Comparison of ENCODE assay signal across 13 cellular contexts in genomic region chr9:136528716-136529341, GRCh38. TPM values are rescaled to one million over a fixed set of nuclear protein-coding genes. Genes with fewer than 3 reads are reported as not detected.
A peak's percentile ranks its signal among the peaks of the same experiment; 100 is the strongest.
DNase-seq lines count a peak whose midpoint lies in the region; TF ChIP-seq lines count a peak whose summit lies in the region.
"Had no signal": no experiment of that assay in that cellular context is flagged by ENCODE, and none has a peak within 500 bp of the region (broad histone marks: within the 10 kb centered on the region; RNA-seq: fewer than 3 reads in every experiment).

No MANE protein-coding gene starts in this region.

- no peak overlapping the region for H3K4me3 Mint-ChIP-seq in endothelial cell (ENCODE audit: unreplicated experiment)
- H3K4me3 Mint-ChIP-seq: stimulated activated naive CD8-positive, alpha-beta T cell treated with anti-CD3 and anti-CD28 coated beads, Interleukin-15, Interleukin-2, amounts not matched to agents 100 ng/mL and 50 ng/mL, for 24 hours had no signal

- peaks cover 12% of the 10 kb centered on the region for H3K27me3 Mint-ChIP-seq in endothelial cell (ENCODE audit: unreplicated experiment)
- H3K27me3 Mint-ChIP-seq: stimulated activated naive CD8-positive, alpha-beta T cell treated with anti-CD3 and anti-CD28 coated beads, Interleukin-15, Interleukin-2, amounts not matched to agents 100 ng/mL and 50 ng/mL, for 24 hours had no signal

- peaks cover 0 to 62% (median 21%) of the 10 kb centered on the region in 11 experiments; a peak in 13 of 22 replicates for H3K27me3 ChIP-seq in BLaER1 treated with 17β-estradiol and CSF1 and Interleukin-3, amounts not matched to agents 10 nM and 100 nM
- no peaks in the 10 kb centered on the region for H3K27me3 ChIP-seq in sigmoid colon
- H3K27me3 ChIP-seq: pancreas had no signal

- peak overlapping the region in 2 of 10 experiments; percentile 38 to 47; a peak in 3 of 20 replicates for H3K4me3 ChIP-seq in BLaER1 treated with 17β-estradiol and CSF1 and Interleukin-3, amounts not matched to agents 10 nM and 100 nM
- H3K4me3 ChIP-seq in HEK293 (ENCODE audit: low read depth, low read length), result no peak overlapping the region
- no peak overlapping the region for H3K4me3 ChIP-seq in sigmoid colon
- H3K4me3 ChIP-seq: pancreas had no signal

- in situ Hi-C loops in ACHN (cut with HindIII; ENCODE audit: low pct_ligation_motif_present, low pct_unique_long_range_greater_than_20kb, low sequenced_read_pairs), result no loop called here

- no peaks in the 10 kb centered on the region for H3K9me3 ChIP-seq in BLaER1 treated with 17β-estradiol and CSF1 and Interleukin-3, amounts not matched to agents 10 nM and 100 nM (replicated peaks in 1 of 11)
- H3K9me3 ChIP-seq in HEK293 (ENCODE audit: control insufficient read depth, insufficient read depth, low read depth, low read length) (no peaks in the 10 kb centered on the region), sigmoid colon (no peaks in the 10 kb centered on the region)
- H3K9me3 ChIP-seq: pancreas had no signal

- H3K4me1 ChIP-seq in BLaER1 treated with 17β-estradiol and CSF1 and Interleukin-3, amounts not matched to agents 10 nM and 100 nM, result peaks cover 83 to 98% (median 93%) of the 10 kb centered on the region in 10 experiments
- H3K4me1 ChIP-seq in HEK293 (ENCODE audit: control insufficient read depth, insufficient read depth, low read length) (0 out of 2 replicates have a peak, but pooled peaks cover 4% of the 10 kb centered on the region), sigmoid colon (peaks cover 0 to 98% (median 91%) of the 10 kb centered on the region in 4 donors)

- 53 to 77% methylated on average over 12 of the region's 12 CpGs for WGBS in sigmoid colon, 2 donors

- DNase-seq in endothelial cell (ENCODE audit: low spot score) (no peak), sigmoid colon (no peak), SW 1271 (lab: John Stamatoyannopoulos, UW) (no peak), ACHN (no peak), NCI-H128 (lab: John Stamatoyannopoulos, UW; ENCODE audit: unreplicated experiment) (no peak)
- DNase-seq: activated CD4-positive, alpha-beta T cell treated with anti-CD3 and anti-CD28 coated beads for 4 hours; central memory CD4-positive, alpha-beta T cell; DMS79; islet precursor cell; pancreas had no signal

- peak overlapping the region; percentile 90 for H3K27ac Mint-ChIP-seq in endothelial cell (ENCODE audit: unreplicated experiment)

- H3K9ac ChIP-seq in BLaER1 treated with 17β-estradiol and CSF1 and Interleukin-3, amounts not matched to agents 10 nM and 100 nM, result peak overlapping the region in 9 of 11 experiments; percentile 0 to 70 (median 51); a peak in 13 of 22 replicates

- no peaks in the 10 kb centered on the region for H3K9me3 Mint-ChIP-seq in endothelial cell (ENCODE audit: unreplicated experiment)
- H3K9me3 Mint-ChIP-seq: stimulated activated naive CD8-positive, alpha-beta T cell treated with anti-CD3 and anti-CD28 coated beads, Interleukin-15, Interleukin-2, amounts not matched to agents 100 ng/mL and 50 ng/mL, for 24 hours had no signal

- TF ChIP-seq CTCF in HEK293 (tag by site-specific recombination; IDR thresholded peaks at IDR 0.05) (no peak), endothelial cell (IDR thresholded peaks at IDR 0.05; ENCODE audit: unreplicated experiment) (no peak), sigmoid colon (IDR thresholded peaks at IDR 0.05) (no peak)

- intact Hi-C loops in sigmoid colon (cut with DNase I), result loop anchor here (5.0 kb wide), 2 partner anchors 37 to 78 kb away; no protein-coding TSS in a partner anchor

- peak overlapping the region; percentile 85 to 100 (median 97) for H3K4me2 ChIP-seq in BLaER1 treated with 17β-estradiol and CSF1 and Interleukin-3, amounts not matched to agents 10 nM and 100 nM

- peaks cover 27% of the 10 kb centered on the region for H3K4me1 Mint-ChIP-seq in endothelial cell (ENCODE audit: unreplicated experiment)

- no peak for TF ChIP-seq EP300 in sigmoid colon (IDR thresholded peaks at IDR 0.05)

- peaks cover 0 to 6% (median 1%) of the 10 kb centered on the region in 11 experiments; a peak in 9 of 22 replicates for H3K36me3 ChIP-seq in BLaER1 treated with 17β-estradiol and CSF1 and Interleukin-3, amounts not matched to agents 10 nM and 100 nM
- H3K36me3 ChIP-seq in HEK293 (ENCODE audit: control insufficient read depth in 2 of 2, insufficient read depth in 1 of 2, low read length in 2 of 2) (peaks cover 0 to 3% of the 10 kb centered on the region in 2 experiments; a peak in 1 of 3 replicates), sigmoid colon (peaks cover 0 to 6% (median 3%) of the 10 kb centered on the region in 4 donors)

- peak overlapping the region in 8 of 11 experiments; percentile 7 to 73 (median 56); a peak in 13 of 22 replicates for H3K27ac ChIP-seq in BLaER1 treated with 17β-estradiol and CSF1 and Interleukin-3, amounts not matched to agents 10 nM and 100 nM
- H3K27ac ChIP-seq in HEK293 (ENCODE audit: extremely low read depth, low read depth, low read length) (no peak overlapping the region), sigmoid colon (peak overlapping the region; percentile 55 to 84 (median 80))
- H3K27ac ChIP-seq: pancreas had no signal

- TF ChIP-seq POLR2A in sigmoid colon (IDR thresholded peaks at IDR 0.05), result no peak

- no peaks in the 10 kb centered on the region for H3K36me3 Mint-ChIP-seq in endothelial cell (ENCODE audit: low read depth, unreplicated experiment)

- H4K20me1 ChIP-seq in BLaER1 treated with 17β-estradiol and CSF1 and Interleukin-3, amounts not matched to agents 10 nM and 100 nM, result peaks cover 98 to 100% (median 99%) of the 10 kb centered on the region in 11 experiments

- POLR2A ChIA-PET in HEK293 (lab: Yijun Ruan, JAX), result interaction anchor here (0.6 to 1.2 kb wide), 3 partner anchors 11 to 722 kb away, joined by 3 to 6 read pairs (median 4); partner anchors contain the start of gene STPG3

- CTCF ChIA-PET in HEK293 (lab: Yijun Ruan, JAX), result interaction anchor here (1.3 to 1.6 kb wide), 2 partner anchors 43 to 96 kb away, joined by 4 to 6 read pairs; no protein-coding TSS in a partner anchor

TF ChIP-seq in HEK293, 187 proteins besides CTCF, POLR2A, EP300 and RAD21 (continues in another document):
- TF ChIP-seq BCL11B (tag by site-specific recombination; IDR thresholded peaks at IDR 0.05; ENCODE audit: low read depth) (no peak), ZFP69B (tag by site-specific recombination; IDR thresholded peaks at IDR 0.05) (peak; percentile 72; the same call in 1 of the 2 replicates), ZNF600 (tag by site-specific recombination; IDR thresholded peaks at IDR 0.05) (0 out of 2 replicates have a peak, but pooled peaks have one; percentile 32), SCRT1 (tag by site-specific recombination; IDR thresholded peaks at IDR 0.05; ENCODE audit: borderline replicate concordance) (peak; percentile 76), ZNF692 (tag by site-specific recombination; IDR thresholded peaks at IDR 0.05) (peak; percentile 67; the same call in 1 of the 2 replicates), ZBTB48 (tag by site-specific recombination; IDR thresholded peaks at IDR 0.05) (no peak), HIC1 (tag by site-specific recombination; IDR thresholded peaks at IDR 0.05) (0 out of 2 replicates have a peak, but pooled peaks have one; percentile 12), PATZ1 (tag by site-specific recombination; IDR thresholded peaks at IDR 0.05) (peak; percentile 48)

RNA-seq across cellular contexts. Expression of gene NOTCH1, which starts 17.0 kb away (rescaled TPM):
- total RNA-seq in endothelial cell (ENCODE audit: unreplicated experiment) (312 TPM), sigmoid colon (10 to 100 TPM; 16.6 to 36.0 (median 31.8) TPM)
- polyA plus RNA-seq in sigmoid colon, result 10 to 100 TPM in 1 of 3 donors, 1 to 10 TPM in 2; 1.8 to 30.8 (median 3.7) TPM

RNA-seq across cellular contexts. Expression of gene SEC16A, which starts 46.0 kb away (rescaled TPM):
- total RNA-seq in endothelial cell (ENCODE audit: unreplicated experiment) (79.5 TPM), sigmoid colon (10 to 100 TPM; 22.9 to 33.9 (median 30.2) TPM)
- polyA plus RNA-seq in sigmoid colon, result 10 to 100 TPM; 22.8 to 57.0 (median 24.5) TPM
